1 cellular context compared by ENCODE assay signal in the genomic region with DNA sequence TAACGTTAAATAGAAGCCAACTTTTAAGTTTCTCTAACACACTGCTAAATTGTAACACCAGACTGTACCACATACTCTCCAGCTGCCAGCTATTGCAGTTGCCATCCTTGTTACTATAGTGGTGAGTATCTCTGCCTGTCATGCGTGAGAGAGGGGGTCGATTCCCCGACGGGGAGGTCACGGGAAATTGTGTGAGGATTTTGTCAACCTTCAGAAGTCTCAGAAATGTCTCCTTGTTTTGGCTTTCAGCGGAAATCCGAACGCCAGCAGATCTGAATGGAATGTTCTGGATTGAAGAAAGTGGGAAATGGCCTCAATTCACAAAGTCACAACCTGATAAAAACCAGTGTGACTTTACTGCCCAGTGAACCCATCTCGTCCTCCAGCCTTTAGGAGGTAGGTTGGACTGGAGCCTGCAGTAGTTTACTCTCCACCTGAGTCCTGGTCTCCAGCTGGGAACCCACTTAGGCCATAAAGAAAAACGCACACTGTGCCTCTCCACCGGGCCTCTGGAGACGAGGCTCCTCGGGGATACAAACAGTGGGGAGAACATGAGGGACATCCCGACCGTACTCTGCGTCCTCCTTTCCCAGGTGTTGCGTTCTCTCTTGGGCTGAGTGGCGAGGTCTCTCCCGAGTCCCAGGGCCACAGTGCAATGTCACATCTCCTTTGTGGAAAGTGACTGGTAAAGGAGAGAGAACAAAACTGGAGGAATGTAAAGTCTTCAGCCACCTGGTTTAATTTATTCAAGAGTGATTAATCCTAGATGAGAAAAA.
A peak's percentile ranks its signal among the peaks of the same experiment; 100 is the strongest.
TF ChIP-seq lines count a peak whose summit lies in the region.

No MANE protein-coding gene starts in this region.

TF ChIP-seq in HepG2, 621 proteins besides CTCF, POLR2A, EP300 and RAD21:
- TF ChIP-seq NKX3-1 (CRISPR knock-in tag; IDR thresholded peaks at IDR 0.05), result 0 out of 2 replicates have a peak, but pooled peaks have one; percentile 3
